In the genomic region with DNA sequence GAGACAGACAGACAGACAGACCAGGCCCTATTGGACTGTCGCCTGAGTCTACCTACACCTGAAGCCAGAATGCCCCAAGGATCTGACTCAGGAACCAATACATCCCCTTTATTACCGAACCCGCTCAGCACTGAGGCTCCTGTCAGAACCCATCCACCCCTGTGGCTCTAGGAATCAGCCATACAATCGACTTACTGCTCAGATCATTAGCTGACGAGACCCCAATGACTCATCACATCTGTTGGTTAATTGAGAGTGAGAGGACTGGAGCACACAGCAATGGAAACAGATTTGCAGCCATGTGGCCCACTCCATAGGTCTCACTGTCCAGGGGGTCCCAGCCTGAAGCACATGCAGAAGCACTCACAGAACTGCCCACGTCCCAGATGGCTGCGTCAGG, we compare ENCODE assay signal across 18 cellular contexts. TPM values are rescaled to one million over a fixed set of nuclear protein-coding genes. Genes with fewer than 3 reads are reported as not detected.
A peak's percentile ranks its signal among the peaks of the same experiment; 100 is the strongest.
DNase-seq lines count a peak whose midpoint lies in the region; ATAC-seq, FAIRE-seq and TF ChIP-seq lines count a peak whose summit lies in the region.
"Had no signal": no experiment of that assay in that cellular context is flagged by ENCODE, and none has a peak within 500 bp of the region (broad histone marks: within the 10 kb centered on the region; RNA-seq: fewer than 3 reads in every experiment).

No MANE protein-coding gene starts in this region.

- ATAC-seq in T-helper 17 cell, result no peak
- ATAC-seq in HG02588 (IDR thresholded peaks at IDR 0.05; ENCODE audit: unreplicated experiment), result no peak
- ATAC-seq: heart left ventricle, right cardiac atrium had no signal

- H3K36me3 ChIP-seq in BE2C (no peaks in the 10 kb centered on the region), tibial nerve (no peaks in the 10 kb centered on the region), MG63 (no peaks in the 10 kb centered on the region)
- H3K36me3 ChIP-seq: heart left ventricle, ovary, Peyer's patch had no signal

- no peaks in the 10 kb centered on the region for H3K9me3 ChIP-seq in BE2C
- H3K9me3 ChIP-seq in T-helper 17 cell (ENCODE audit: control insufficient read depth, low read length, poor library complexity, severe bottlenecking), result no peaks in the 10 kb centered on the region
- H3K9me3 ChIP-seq in tibial nerve, result no peaks in the 10 kb centered on the region
- H3K9me3 ChIP-seq in MG63, result no peaks in the 10 kb centered on the region
- H3K9me3 ChIP-seq: heart left ventricle, ovary, Peyer's patch had no signal

- peak; percentile 64 for FAIRE-seq in GM18507 (lab: Jason Lieb, UNC)
- FAIRE-seq: islet of Langerhans had no signal

- H3K36me3 Mint-ChIP-seq in T-helper 17 cell (ENCODE audit: low read depth) (no peaks in the 10 kb centered on the region), immature natural killer cell (peaks cover 0 to 4% (median 0%) of the 10 kb centered on the region in 3 donors)

- peaks cover 31% of the 10 kb centered on the region for H3K4me1 Mint-ChIP-seq in T-helper 17 cell
- H3K4me1 Mint-ChIP-seq in immature natural killer cell, result peaks cover 49 to 63% of the 10 kb centered on the region in 2 donors

- no peaks in the 10 kb centered on the region for H3K9me3 Mint-ChIP-seq in immature natural killer cell

- H3K27me3 Mint-ChIP-seq in T-helper 17 cell (no peaks in the 10 kb centered on the region), immature natural killer cell (ENCODE audit: low read depth in 3 of 3) (peaks cover 0 to 11% (median 0%) of the 10 kb centered on the region in 3 donors)

- H3K27ac Mint-ChIP-seq in T-helper 17 cell, result peak overlapping the region; percentile 73
- H3K27ac Mint-ChIP-seq in immature natural killer cell, result peak overlapping the region in 4 of 6 donors; percentile 49 to 76 (median 68)

- H3K27me3 ChIP-seq in BE2C, result no peaks in the 10 kb centered on the region
- no peaks in the 10 kb centered on the region for H3K27me3 ChIP-seq in tibial nerve
- H3K27me3 ChIP-seq in MG63, result no peaks in the 10 kb centered on the region
- H3K27me3 ChIP-seq: heart left ventricle, ovary, Peyer's patch had no signal

- DNase-seq in BE2C (peak; percentile 69), GM18507 (ENCODE audit: extremely low spot score, insufficient read length, low read depth) (no peak), T-helper 17 cell (no peak), immature natural killer cell (no peak), NCI-H2081 treated with DMSO at 0.1 percent for 48 hours (lab: John Stamatoyannopoulos, UW) (no peak), tibial nerve (ENCODE audit: low spot score in 2 of 2) (no peak), MG63 (no peak)
- DNase-seq: activated CD4-positive, alpha-beta T cell treated with anti-CD3 and anti-CD28 coated beads, Interleukin-2, amount 50 U/mL, for 48 hours; activated naive CD4-positive, alpha-beta T cell; heart left ventricle; Karpas-422; NCI-H1105 treated with DMSO at 0.1 percent for 48 hours; ovary; Peyer's patch had no signal

- H3K27ac ChIP-seq in tibial nerve, result no peak overlapping the region
- H3K27ac ChIP-seq: ovary, Peyer's patch, SK-N-MC had no signal

- no peak overlapping the region for H3K4me3 Mint-ChIP-seq in T-helper 17 cell
- H3K4me3 Mint-ChIP-seq in immature natural killer cell, result no peak overlapping the region

- H3K4me3 ChIP-seq in BE2C (ENCODE audit: low read depth, low read length), result no peak overlapping the region
- no peak overlapping the region for H3K4me3 ChIP-seq in tibial nerve
- no peak overlapping the region for H3K4me3 ChIP-seq in MG63
- H3K4me3 ChIP-seq: heart left ventricle, ovary, Peyer's patch, SK-N-MC had no signal

- no peak for TF ChIP-seq EP300 in tibial nerve (IDR thresholded peaks at IDR 0.05)

- TF ChIP-seq POLR2A in tibial nerve (IDR thresholded peaks at IDR 0.05), result no peak

- TF ChIP-seq CTCF in BE2C (IDR thresholded peaks at IDR 0.05; ENCODE audit: low read depth, low read length), result no peak
- TF ChIP-seq CTCF in tibial nerve (IDR thresholded peaks at IDR 0.05), result no peak

- 58 to 76% methylated on average over 7 of the region's 7 CpGs for WGBS in tibial nerve, 2 donors

- H3K4me1 ChIP-seq in BE2C (peaks cover 20% of the 10 kb centered on the region), tibial nerve (peaks cover 0 to 81% (median 28%) of the 10 kb centered on the region in 4 donors)

RNA-seq across cellular contexts. Expression of a gene that starts 15.2 kb away (rescaled TPM):
- 68.1 TPM for polyA plus RNA-seq in BE2C (2012; ENCODE audit: insufficient read depth, insufficient read length, low read depth)
- total RNA-seq in T-helper 17 cell (10 to 100 TPM; 29.4 to 36.1 TPM), tibial nerve (100 to 1,000 TPM in 1 of 4 donors, 10 to 100 TPM in 3; 67.4 to 121 (median 92.5) TPM)
- polyA plus RNA-seq in immature natural killer cell, result 10 to 100 TPM; 19.5 to 53.0 (median 21.7) TPM
- total RNA-seq in MG63 (2014; rRNA removed; shearing (Covaris generic); ENCODE audit: low replicate concordance), result 37.7 and 39.9 TPM in 2 replicates
